Comparison of ENCODE assay signal across 15 cellular contexts in the genomic region with DNA sequence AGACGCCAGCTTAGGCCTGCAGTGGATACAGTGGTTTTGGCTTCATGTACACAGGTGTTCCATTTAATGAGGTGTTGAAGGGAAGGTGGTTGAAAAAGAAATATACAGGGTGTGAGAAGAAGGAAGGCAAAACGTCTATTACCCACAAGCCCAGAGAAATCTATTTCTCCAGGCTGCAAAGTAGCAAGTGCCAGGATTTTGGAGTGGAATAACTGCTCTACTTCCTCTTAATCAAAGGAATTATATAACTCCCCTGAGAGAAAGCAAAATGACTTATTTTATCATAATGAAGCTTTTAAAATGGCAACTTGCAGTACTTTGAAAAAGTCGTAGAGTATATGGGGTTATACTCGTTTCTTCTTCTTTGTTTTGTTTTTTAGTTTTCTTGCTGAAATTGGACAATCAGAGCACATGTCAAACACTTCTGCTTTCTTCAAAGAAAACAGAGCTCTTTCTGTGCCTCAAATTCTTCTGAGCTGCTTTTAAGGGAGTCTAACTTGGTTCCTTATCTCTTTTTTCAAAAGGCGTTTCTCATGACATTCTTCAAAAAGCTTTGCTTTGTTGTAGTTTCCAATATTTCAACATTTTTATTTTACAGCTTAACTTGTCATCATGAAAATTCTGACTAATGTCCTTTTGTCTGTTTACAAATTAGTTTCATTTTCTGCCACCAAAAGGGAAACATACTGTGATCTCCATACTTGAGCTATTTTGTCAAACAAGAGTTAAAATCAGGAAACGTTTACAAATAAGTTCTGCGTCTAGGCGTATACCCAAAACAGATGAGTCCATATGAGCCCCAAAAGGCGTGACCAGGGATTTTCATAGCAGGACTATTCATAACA.
A peak's percentile ranks its signal among the peaks of the same experiment; 100 is the strongest.
DNase-seq lines count a peak whose midpoint lies in the region; ATAC-seq lines count a peak whose summit lies in the region.
"Had no signal": no experiment of that assay in that cellular context is flagged by ENCODE, and none has a peak within 500 bp of the region (broad histone marks: within the 10 kb centered on the region; RNA-seq: fewer than 3 reads in every experiment).

No MANE protein-coding gene starts in this region.

- no peaks in the 10 kb centered on the region for H3K4me1 ChIP-seq in right cardiac atrium (ENCODE audit: control insufficient read depth, insufficient read depth, low read length)

- H3K9me3 ChIP-seq in right cardiac atrium (ENCODE audit: control insufficient read depth, low read length), result no peaks in the 10 kb centered on the region

- WGBS in right cardiac atrium, result 34% methylated on average over 9 of the region's 9 CpGs

- H3K27me3 ChIP-seq in right cardiac atrium (ENCODE audit: control insufficient read depth, insufficient read depth), result no peaks in the 10 kb centered on the region

- ATAC-seq in right cardiac atrium (peak; percentile 21 to 51), sciatic nerve (peak; percentile 45), GM18867 (IDR thresholded peaks at IDR 0.05; ENCODE audit: unreplicated experiment) (no peak), GM18870 (IDR thresholded peaks at IDR 0.05; ENCODE audit: unreplicated experiment) (no peak), HG03571 (IDR thresholded peaks at IDR 0.05; ENCODE audit: unreplicated experiment) (no peak)

- DNase-seq in EH (ENCODE audit: low read depth) (peak; percentile 44), amniotic epithelial cell (ENCODE audit: low read depth) (peak; percentile 60), right cardiac atrium (no peak), sciatic nerve (ENCODE audit: low spot score) (no peak), iPS-NIHi11 (ENCODE audit: low spot score) (no peak)
- DNase-seq: activated CD4-positive, CD25-positive, alpha-beta regulatory T cell; activated effector memory CD4-positive, alpha-beta T cell treated with Interleukin-2 at 50 U/mL for 16 hours; CD4-positive, alpha-beta memory T cell; naive B cell; NCI-H2227 treated with DMSO at 0.1 percent for 48 hours; SHP77; stimulated activated naive CD4-positive, alpha-beta T cell treated with Interleukin-2 at 50 U/mL for 16 hours had no signal

- H3K27ac ChIP-seq in right cardiac atrium (ENCODE audit: low read length), result peak overlapping the region; percentile 70

- peak overlapping the region; percentile 12 for H3K4me3 ChIP-seq in right cardiac atrium (ENCODE audit: low read length)

- intact Hi-C loops in right cardiac atrium (cut with DNase I), result no loop called here
- intact Hi-C loops in sciatic nerve (cut with DNase I), result no loop called here

Comparison
In these comparisons a context has a peak if more than half of its experiments do, and no peak if none do; other contexts are left out.
1. DNase-seq: peak in EH (single experiment) and amniotic epithelial cell (single experiment); none in right cardiac atrium (0 of 3), sciatic nerve (single experiment) and iPS-NIHi11 (single experiment).
2. ATAC-seq: peak in right cardiac atrium (2 of 2) and sciatic nerve (single experiment); none in GM18867 (single experiment), GM18870 (single experiment) and HG03571 (single experiment).